10 cellular contexts compared by ENCODE assay signal in the genomic region with DNA sequence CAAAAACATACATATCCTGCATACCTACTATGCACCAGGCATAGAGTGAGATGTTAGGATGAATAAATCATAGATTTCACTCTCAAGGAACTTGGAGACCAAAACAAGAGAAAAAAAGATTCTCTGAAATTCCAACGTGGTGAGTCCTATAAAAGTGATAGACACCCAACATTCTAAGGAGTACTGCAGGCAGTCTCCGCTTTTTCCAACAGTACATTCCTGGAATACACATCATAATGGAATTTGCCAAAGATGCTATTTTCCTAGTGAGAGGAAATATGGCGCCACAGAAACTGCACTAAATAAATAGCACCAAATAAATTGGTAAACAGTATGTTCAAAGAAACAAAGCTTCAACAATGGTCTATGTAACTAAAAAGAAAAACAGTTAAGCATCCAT. TPM values are rescaled to one million over a fixed set of nuclear protein-coding genes. Genes with fewer than 3 reads are reported as not detected.
DNase-seq lines count a peak whose midpoint lies in the region; ATAC-seq and TF ChIP-seq lines count a peak whose summit lies in the region.
"Had no signal": no experiment of that assay in that cellular context is flagged by ENCODE, and none has a peak within 500 bp of the region (broad histone marks: within the 10 kb centered on the region; RNA-seq: fewer than 3 reads in every experiment).

No MANE protein-coding gene starts in this region.

- no CpG with 5 or more reads among the region's 3 CpGs for WGBS in mesendoderm (ENCODE audit: extremely low coverage, insufficient coverage, low lambda C conversion rate)

- H3K9me3 Mint-ChIP-seq in CD8-positive, alpha-beta memory T cell: peaks cover 0 to 2% (median 0%) of the 10 kb centered on the region in 5 donors

- no peak overlapping the region for H2BK15ac ChIP-seq in mesendoderm (replicated peaks; ENCODE audit: low read depth)

- H3K4me3 ChIP-seq in CD8-positive, alpha-beta memory T cell (ENCODE audit: low read length): no peak overlapping the region
- H3K4me3 ChIP-seq in brain microvascular endothelial cell (ENCODE audit: low read depth, low read length) (no peak overlapping the region), mesendoderm (ENCODE audit: low read length) (no peak overlapping the region)

- H2BK5ac ChIP-seq in mesendoderm (ENCODE audit: low read length): no peak overlapping the region

- no peak overlapping the region for H2BK120ac ChIP-seq in mesendoderm (ENCODE audit: low read depth, low read length)

- no peaks in the 10 kb centered on the region for H3K36me3 ChIP-seq in CD8-positive, alpha-beta memory T cell (ENCODE audit: insufficient read depth, low read length)
- H3K36me3 ChIP-seq in brain microvascular endothelial cell (replicated peaks) (no peaks in the 10 kb centered on the region), mesendoderm (ENCODE audit: control insufficient read depth, insufficient read depth, low read length) (no peaks in the 10 kb centered on the region)

- peaks cover 25% of the 10 kb centered on the region for H3K79me2 ChIP-seq in mesendoderm (ENCODE audit: control insufficient read depth, insufficient read depth, low read length)

- H3K27me3 Mint-ChIP-seq in CD8-positive, alpha-beta memory T cell: no peaks in the 10 kb centered on the region
- H3K27me3 Mint-ChIP-seq: progenitor cell of endocrine pancreas had no signal

- H3K27ac Mint-ChIP-seq in CD8-positive, alpha-beta memory T cell: peak overlapping the region in 6 of 8 donors; percentile 56 to 95 (median 90)
- H3K27ac Mint-ChIP-seq: progenitor cell of endocrine pancreas had no signal

- H3K4me1 ChIP-seq in CD8-positive, alpha-beta memory T cell (ENCODE audit: insufficient read depth, low read length): peaks cover 56% of the 10 kb centered on the region
- peaks cover 5% of the 10 kb centered on the region for H3K4me1 ChIP-seq in mesendoderm (ENCODE audit: control insufficient read depth, low read depth, low read length)

- no peak overlapping the region for H3K56ac ChIP-seq in mesendoderm (ENCODE audit: low read length)

- no peak for TF ChIP-seq CTCF in brain microvascular endothelial cell (IDR thresholded peaks at IDR 0.05; ENCODE audit: low read depth, low read length, missing control alignments)

- H3K4ac ChIP-seq in mesendoderm (ENCODE audit: low read depth, low read length): no peak overlapping the region

- H3K18ac ChIP-seq in mesendoderm (ENCODE audit: low read length): no peak overlapping the region

- DNase-seq in CD8-positive, alpha-beta memory T cell: no peak
- DNase-seq in M059J (ENCODE audit: low read depth) (peak; percentile 92), brain microvascular endothelial cell (peak; percentile 62), mesendoderm (peak; percentile 76), NCI-H69 (lab: John Stamatoyannopoulos, UW) (no peak), NCI-H2029 treated with DMSO at 0.1 percent for 48 hours (lab: John Stamatoyannopoulos, UW) (no peak)
- no peak for DNase-seq in activated CD4-positive, CD25-positive, alpha-beta regulatory T cell treated with anti-CD3 and anti-CD28 coated beads, Interleukin-2, amount 50 U/mL, for 72 hours
- DNase-seq: cortex of kidney had no signal

- peak overlapping the region in 2 of 7 donors; percentile 15 to 36 for H3K4me3 Mint-ChIP-seq in CD8-positive, alpha-beta memory T cell

- in situ Hi-C loops in brain microvascular endothelial cell (cut with HindIII; ENCODE audit: low pct_ligation_motif_present, low sequenced_read_pairs): no loop called here

- peaks cover 4% of the 10 kb centered on the region for H3K79me1 ChIP-seq in mesendoderm (ENCODE audit: low read length)

- POLR2A ChIA-PET in CD8-positive, alpha-beta memory T cell (lab: Charles Lee): no interaction called here

- ATAC-seq in HG02678 (IDR thresholded peaks at IDR 0.05; ENCODE audit: unreplicated experiment): no peak

- no peak overlapping the region for H4K8ac ChIP-seq in mesendoderm (ENCODE audit: low read depth, low read length)

- H3K9me3 ChIP-seq in CD8-positive, alpha-beta memory T cell (ENCODE audit: low read length): no peaks in the 10 kb centered on the region

- no peak overlapping the region for H3K23ac ChIP-seq in mesendoderm (ENCODE audit: low read length)

- H4K5ac ChIP-seq in mesendoderm (ENCODE audit: low read length): no peak overlapping the region

- H3K36me3 Mint-ChIP-seq in CD8-positive, alpha-beta memory T cell: peaks cover 22 to 73% (median 24%) of the 10 kb centered on the region in 3 donors

- H3K4me1 Mint-ChIP-seq in CD8-positive, alpha-beta memory T cell: peaks cover 85 to 97% (median 95%) of the 10 kb centered on the region in 3 donors

- CTCF ChIA-PET in CD8-positive, alpha-beta memory T cell (lab: Charles Lee): interaction anchor here (2.2 kb wide), 1 partner anchor 56 kb away, joined by 11 read pairs; no protein-coding TSS in a partner anchor

- no peak overlapping the region for H3K4me2 ChIP-seq in mesendoderm (ENCODE audit: low read length)

- no peaks in the 10 kb centered on the region for H3K27me3 ChIP-seq in CD8-positive, alpha-beta memory T cell (ENCODE audit: insufficient read depth, low read length, poor library complexity, severe bottlenecking)
- H3K27me3 ChIP-seq in brain microvascular endothelial cell (replicated peaks): no peaks in the 10 kb centered on the region
- H3K27me3 ChIP-seq in mesendoderm (ENCODE audit: insufficient read depth, low read length, poor library complexity): no peaks in the 10 kb centered on the region

- no peak overlapping the region for H3K27ac ChIP-seq in CD8-positive, alpha-beta memory T cell (ENCODE audit: low read depth, low read length)
- H3K27ac ChIP-seq in brain microvascular endothelial cell: peak overlapping the region; percentile 3
- H3K27ac ChIP-seq in mesendoderm (ENCODE audit: low read depth, low read length): no peak overlapping the region

- no peak overlapping the region for H2AK5ac ChIP-seq in mesendoderm (ENCODE audit: low read length)

- no peak overlapping the region for H3K9ac ChIP-seq in mesendoderm (ENCODE audit: low read length)

RNA-seq across cellular contexts. Expression of a gene that starts 6.0 kb away (rescaled TPM):
- total RNA-seq in CD8-positive, alpha-beta memory T cell: 100 to 1,000 TPM; 257 to 259 TPM
- polyA plus RNA-seq in CD8-positive, alpha-beta memory T cell: 491 TPM
- total RNA-seq in M059J (2014; rRNA removed; shearing (Covaris generic)): 225 and 258 TPM in 2 replicates
- 71.2 TPM for polyA plus RNA-seq in mesendoderm (2013, experiment 1 of 2)
- polyA plus RNA-seq in mesendoderm (2013, experiment 2 of 2): 71.7 TPM

Comparison
In these comparisons a context has a peak if more than half of its experiments do, and no peak if none do; other contexts are left out.
1. DNase-seq: peak in M059J (single experiment), brain microvascular endothelial cell (single experiment) and mesendoderm (single experiment); none in CD8-positive, alpha-beta memory T cell (0 of 5), activated CD4-positive, CD25-positive, alpha-beta regulatory T cell treated with anti-CD3 and anti-CD28 coated beads, Interleukin-2, amount 50 U/mL, for 72 hours (single experiment), NCI-H69 (single experiment) and NCI-H2029 treated with DMSO at 0.1 percent for 48 hours (single experiment).